ENCODE assay signal across 1 cellular context in the genomic region with DNA sequence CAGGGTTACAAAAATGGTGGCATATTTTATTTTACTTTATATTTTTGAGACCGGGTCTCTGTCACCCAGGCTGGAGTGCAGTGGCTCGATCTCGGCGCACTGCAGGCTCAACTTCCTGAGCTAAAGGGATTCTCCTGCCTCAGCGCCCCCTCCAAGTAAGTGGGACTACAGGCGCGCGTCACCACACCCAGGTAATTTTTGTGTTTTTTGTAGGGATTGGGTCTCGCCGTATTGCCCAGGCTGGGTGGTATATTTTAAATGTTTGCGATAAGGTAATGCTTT.
TF ChIP-seq lines count a peak whose summit lies in the region.

No MANE protein-coding gene starts in this region.

TF ChIP-seq in endothelial cell of umbilical vein, 7 proteins besides CTCF, POLR2A, EP300 and RAD21:
- TF ChIP-seq JUN (IDR thresholded peaks at IDR 0.05; ENCODE audit: borderline replicate concordance, insufficient read depth, insufficient read length, low read depth) (no peak), POLR2AphosphoS5 (IDR thresholded peaks at IDR 0.05; ENCODE audit: insufficient read depth, low read depth, low read length) (no peak), EZH2 (IDR thresholded peaks at IDR 0.05; ENCODE audit: borderline replicate concordance, low read depth, low read length, severe bottlenecking) (no peak), FOS (IDR thresholded peaks at IDR 0.05; ENCODE audit: borderline replicate concordance, insufficient read depth, low read length) (no peak), MYC (IDR thresholded peaks at IDR 0.05; ENCODE audit: low read depth, low read length) (no peak), GATA2 (IDR thresholded peaks at IDR 0.05; ENCODE audit: insufficient read depth, insufficient read length, low read depth, low read length) (no peak)
- TF ChIP-seq, protein P1, sequence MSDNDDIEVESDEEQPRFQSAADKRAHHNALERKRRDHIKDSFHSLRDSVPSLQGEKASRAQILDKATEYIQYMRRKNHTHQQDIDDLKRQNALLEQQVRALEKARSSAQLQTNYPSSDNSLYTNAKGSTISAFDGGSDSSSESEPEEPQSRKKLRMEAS (IDR thresholded peaks at IDR 0.05; ENCODE audit: insufficient read depth, insufficient read length): no peak
